ENCODE assay signal across 7 cellular contexts in genomic region chr22:38395944-38396343, GRCh38. TPM values are rescaled to one million over a fixed set of nuclear protein-coding genes. Genes with fewer than 3 reads are reported as not detected.
DNase-seq lines count a peak whose midpoint lies in the region; ATAC-seq, FAIRE-seq and TF ChIP-seq lines count a peak whose summit lies in the region.
"Not testable (repeated sequence)": the region's sequence is repeated elsewhere in the genome, so short reads cannot be mapped to it uniquely, and the experiment has no call there.

No MANE protein-coding gene starts in this region.

- not testable (repeated sequence) for H3K36me3 ChIP-seq in GM06990 (ENCODE audit: control insufficient read depth, insufficient read depth, low read length); endothelial cell of umbilical vein (ENCODE audit: control insufficient read depth in 2 of 2, extremely low read depth in 1 of 2, insufficient read depth in 2 of 2, low read length in 2 of 2); kidney epithelial cell (ENCODE audit: control insufficient read depth, insufficient read depth, low read length)

- not testable (repeated sequence) for H3K4me2 ChIP-seq in endothelial cell of umbilical vein (ENCODE audit: insufficient read depth, low read length)

- FAIRE-seq in endothelial cell of umbilical vein (lab: Jason Lieb, UNC), result not testable (repeated sequence)

- POLR2A ChIA-PET in T-cell (lab: Charles Lee), result interaction anchor here in 1 of 2 donors (0.7 kb wide), 1 partner anchor 175 kb away, joined by 5 read pairs; no protein-coding TSS in a partner anchor
- POLR2A ChIA-PET in endothelial cell of umbilical vein (lab: Charles Lee), result interaction anchor here (0.6 kb wide), 1 partner anchor 10 kb away, joined by 5 read pairs; no protein-coding TSS in a partner anchor

- not testable (repeated sequence) for H3K27ac ChIP-seq in endothelial cell of umbilical vein (ENCODE audit: insufficient read depth, low read depth, low read length)

- not testable (repeated sequence) for H4K20me1 ChIP-seq in endothelial cell of umbilical vein (replicated peaks; ENCODE audit: control insufficient read depth, extremely low read depth, insufficient read depth, low read length)

- peaks cover 42 to 55% (median 48%) of the 10 kb centered on the region in 3 donors for H3K4me1 Mint-ChIP-seq in T-cell
- H3K4me1 Mint-ChIP-seq in activated naive CD4-positive, alpha-beta T cell treated with anti-CD3 and anti-CD28 coated beads for 36 hours (ENCODE audit: low read depth), result peaks cover 38% of the 10 kb centered on the region
- peaks cover 56% of the 10 kb centered on the region for H3K4me1 Mint-ChIP-seq in progenitor cell of endocrine pancreas (ENCODE audit: low read depth)

- ATAC-seq in T-cell (replicated peaks in 1 of 4), result peak in 1 of 4 experiments; percentile 20

- not testable (repeated sequence) for H3K36me3 Mint-ChIP-seq in T-cell; activated naive CD4-positive, alpha-beta T cell treated with anti-CD3 and anti-CD28 coated beads for 36 hours (ENCODE audit: low read depth); progenitor cell of endocrine pancreas (ENCODE audit: insufficient read depth)

- intact Hi-C loops in activated naive CD4-positive, alpha-beta T cell treated with anti-CD3 and anti-CD28 coated beads for 36 hours (cut with micrococcal nuclease), result loop anchor here (5.0 to 10.0 kb wide), 4 partner anchors 111 to 309 kb away; partner anchors contain the start of genes DDX17, DMC1, GTPBP1 and JOSD1
- intact Hi-C loops in endothelial cell of umbilical vein (cut with micrococcal nuclease), result loop anchor here (5.0 kb wide), 2 partner anchors 66 to 79 kb away; partner anchors contain the start of gene CSNK1E

- DNase-seq in GM06990 (ENCODE audit: extremely low read depth, insufficient read length); T-cell; activated naive CD4-positive, alpha-beta T cell treated with anti-CD3 and anti-CD28 coated beads for 36 hours; endothelial cell of umbilical vein (ENCODE audit: low read depth, low spot score); kidney epithelial cell (ENCODE audit: low read depth); progenitor cell of endocrine pancreas (ENCODE audit: low spot score, unreplicated experiment): not testable (repeated sequence)
- DNase-seq in KG1 (lab: John Stamatoyannopoulos, UW), result peak; percentile 8

- TF ChIP-seq CTCF in GM06990 (IDR thresholded peaks at IDR 0.05; ENCODE audit: insufficient read depth, low read length, poor library complexity, severe bottlenecking); endothelial cell of umbilical vein (IDR thresholded peaks at IDR 0.05; ENCODE audit: extremely low read depth in 1 of 2, insufficient read depth in 1 of 2, low read depth in 1 of 2, low read length in 2 of 2); kidney epithelial cell (IDR thresholded peaks at IDR 0.05; ENCODE audit: insufficient read depth, low read length, poor library complexity, severe bottlenecking); progenitor cell of endocrine pancreas (IDR thresholded peaks at IDR 0.05; ENCODE audit: unreplicated experiment): not testable (repeated sequence)

- H3K9me3 Mint-ChIP-seq in T-cell; activated naive CD4-positive, alpha-beta T cell treated with anti-CD3 and anti-CD28 coated beads for 36 hours; progenitor cell of endocrine pancreas (ENCODE audit: low read depth): not testable (repeated sequence)

- peaks cover 23% of the 10 kb centered on the region for H3K79me2 ChIP-seq in endothelial cell of umbilical vein (ENCODE audit: control insufficient read depth, insufficient read depth, low read length)

- H3K4me3 Mint-ChIP-seq in T-cell (peak overlapping the region; percentile 68 to 79 (median 77)), progenitor cell of endocrine pancreas (ENCODE audit: low read depth) (peak overlapping the region; percentile 84)
- peak overlapping the region; percentile 3 for H3K4me3 Mint-ChIP-seq in activated naive CD4-positive, alpha-beta T cell treated with anti-CD3 and anti-CD28 coated beads for 36 hours

- not testable (repeated sequence) for H3K4me1 ChIP-seq in endothelial cell of umbilical vein (ENCODE audit: control insufficient read depth, extremely low read depth, insufficient read depth, low read length)

- H3K4me3 ChIP-seq in GM06990 (replicated peaks; ENCODE audit: low read depth, low read length), result peak overlapping the region; percentile 84
- peak overlapping the region in 1 of 3 experiments; percentile 17 for H3K4me3 ChIP-seq in endothelial cell of umbilical vein (replicated peaks in 1 of 3; ENCODE audit: insufficient read depth in 1 of 3, low read depth in 1 of 3, low read length in 3 of 3)
- H3K4me3 ChIP-seq in kidney epithelial cell (ENCODE audit: low read depth, low read length), result peak overlapping the region; percentile 6

- H2AFZ ChIP-seq in endothelial cell of umbilical vein (ENCODE audit: low read depth, low read length), result not testable (repeated sequence)

- H3K9me1 ChIP-seq in endothelial cell of umbilical vein (replicated peaks; ENCODE audit: control insufficient read depth, extremely low read depth, insufficient read depth, low read length), result not testable (repeated sequence)

- not testable (repeated sequence) for TF ChIP-seq POLR2A in endothelial cell of umbilical vein (IDR thresholded peaks at IDR 0.05; ENCODE audit: low read depth, low read length)

- CTCF ChIA-PET in T-cell (lab: Charles Lee); activated naive CD4-positive, alpha-beta T cell treated with anti-CD3 and anti-CD28 coated beads for 36 hours (lab: Charles Lee); endothelial cell of umbilical vein (lab: Charles Lee): not testable (repeated sequence)

- not testable (repeated sequence) for H3K9ac ChIP-seq in endothelial cell of umbilical vein (replicated peaks; ENCODE audit: extremely low read depth, insufficient read depth, low read length)

- BruUV-seq in endothelial cell of umbilical vein (replicated peaks; lab: Mats Ljungman, UMichigan), result TSS peak; percentile 8

- dilution Hi-C loops in endothelial cell of umbilical vein (cut with MboI; ENCODE audit: extremely low pct_ligation_motif_present, low sequenced_read_pairs), result not testable (repeated sequence)

- H3K27me3 ChIP-seq in GM06990 (replicated peaks; ENCODE audit: control insufficient read depth, insufficient read depth, low read length); endothelial cell of umbilical vein (ENCODE audit: control insufficient read depth in 2 of 2, insufficient read depth in 2 of 2, low read length in 2 of 2); kidney epithelial cell (ENCODE audit: control insufficient read depth, insufficient read depth, low read length): not testable (repeated sequence)

- not testable (repeated sequence) for H3K9me3 ChIP-seq in endothelial cell of umbilical vein (replicated peaks; ENCODE audit: control insufficient read depth, insufficient read depth, low read length)

- not testable (repeated sequence) for H3K27me3 Mint-ChIP-seq in T-cell; activated naive CD4-positive, alpha-beta T cell treated with anti-CD3 and anti-CD28 coated beads for 36 hours (ENCODE audit: low read depth); progenitor cell of endocrine pancreas

- peak overlapping the region; percentile 39 to 85 for H3K27ac Mint-ChIP-seq in T-cell
- H3K27ac Mint-ChIP-seq in activated naive CD4-positive, alpha-beta T cell treated with anti-CD3 and anti-CD28 coated beads for 36 hours, result peak overlapping the region; percentile 46
- peak overlapping the region; percentile 97 for H3K27ac Mint-ChIP-seq in progenitor cell of endocrine pancreas

RNA-seq across cellular contexts. Expression of gene KCNJ4, which starts 59.1 kb away (rescaled TPM):
- not detected for total RNA-seq in T-cell
- not detected for total RNA-seq in activated naive CD4-positive, alpha-beta T cell treated with anti-CD3 and anti-CD28 coated beads for 36 hours
- total RNA-seq in endothelial cell of umbilical vein, result not detected in 2 replicates
- polyA plus RNA-seq in endothelial cell of umbilical vein, result not detected in 2 replicates
- polyA plus RNA-seq in endothelial cell of umbilical vein (2011; cell fraction: cytosol; rRNA removed), result not detected in 2 replicates
- not detected in 2 replicates for polyA plus RNA-seq in endothelial cell of umbilical vein (2011; cell fraction: nucleus; rRNA removed)
- polyA plus RNA-seq in endothelial cell of umbilical vein (2012), result not detected in 2 replicates
- polyA minus RNA-seq in endothelial cell of umbilical vein, result not detected in 2 replicates
- not detected for polyA minus RNA-seq in endothelial cell of umbilical vein (2011; cell fraction: cytosol; rRNA and poly(A)+ RNA removed)
- polyA minus RNA-seq in endothelial cell of umbilical vein (2011; cell fraction: nucleus; rRNA and poly(A)+ RNA removed), result not detected in 2 replicates
- not detected in 2 replicates for total RNA-seq in kidney epithelial cell
- total RNA-seq in progenitor cell of endocrine pancreas, result 1.7 and 2.2 TPM in 2 replicates

Comparison
In these comparisons a context has a peak if more than half of its experiments do, and no peak if none do; other contexts are left out.
1. H3K27ac Mint-ChIP-seq: peak in every context shown above with its lines; median percentile 97 in progenitor cell of endocrine pancreas; 62 in T-cell; 46 in activated naive CD4-positive, alpha-beta T cell treated with anti-CD3 and anti-CD28 coated beads for 36 hours.
2. H3K4me3 Mint-ChIP-seq: peak in every context shown above with its lines; median percentile 84 in progenitor cell of endocrine pancreas; 77 in T-cell; 3 in activated naive CD4-positive, alpha-beta T cell treated with anti-CD3 and anti-CD28 coated beads for 36 hours.